ENCODE assay signal across 8 cellular contexts in genomic region chr13:48156466-48156865, GRCh38.
DNase-seq lines count a peak whose midpoint lies in the region; FAIRE-seq and TF ChIP-seq lines count a peak whose summit lies in the region.

No MANE protein-coding gene starts in this region.

- DNase-seq in MCF 10A (ENCODE audit: unreplicated experiment) (peak; percentile 69), breast epithelium (ENCODE audit: low spot score in 2 of 2) (no peak), keratinocyte (ENCODE audit: low read depth, low spot score) (no peak), nephron progenitor cell (no peak), mesenteric fat pad (ENCODE audit: low spot score) (no peak), AG08396 (ENCODE audit: low spot score) (no peak)
- DNase-seq in activated CD8-positive, alpha-beta memory T cell treated with anti-CD3 and anti-CD28 coated beads, Interleukin-2, amount 50 U/mL, for 1 hour (ENCODE audit: extremely low read depth), result peak; percentile 54
- peak; percentile 37 to 41 for DNase-seq in stimulated activated CD8-positive, alpha-beta memory T cell treated with anti-CD3 and anti-CD28 coated beads, Interleukin-7, amount 100 ng/mL, for 1 hour (ENCODE audit: low read depth in 2 of 2)

- H3K27me3 ChIP-seq in breast epithelium, result no peaks in the 10 kb centered on the region
- H3K27me3 ChIP-seq in keratinocyte (ENCODE audit: control insufficient read depth, extremely low read depth, insufficient read depth, low read length), result no peaks in the 10 kb centered on the region

- H3K4me3 ChIP-seq in breast epithelium (no peak overlapping the region), keratinocyte (ENCODE audit: control insufficient read depth in 2 of 3, extremely low read depth in 1 of 3, insufficient read depth in 2 of 3, low read depth in 1 of 3, low read length in 3 of 3) (peak overlapping the region in 1 of 3 experiments; percentile 18)

- H3K9ac ChIP-seq in keratinocyte (ENCODE audit: control insufficient read depth, extremely low read depth, insufficient read depth, low read length), result peak overlapping the region; percentile 67

- H3K4me1 Mint-ChIP-seq in MCF 10A (ENCODE audit: insufficient read depth, unreplicated experiment), result peaks cover 47% of the 10 kb centered on the region
- peaks cover 18% of the 10 kb centered on the region for H3K4me1 Mint-ChIP-seq in nephron progenitor cell

- no peaks in the 10 kb centered on the region for H3K36me3 ChIP-seq in breast epithelium
- H3K36me3 ChIP-seq in keratinocyte (ENCODE audit: control insufficient read depth in 2 of 2, extremely low read depth in 1 of 2, insufficient read depth in 2 of 2, low read length in 2 of 2), result no peaks in the 10 kb centered on the region

- H3K27ac Mint-ChIP-seq in MCF 10A (ENCODE audit: low read depth, unreplicated experiment) (peak overlapping the region; percentile 78), nephron progenitor cell (no peak overlapping the region)

- POLR2A ChIA-PET in MCF 10A (lab: Yijun Ruan, JAX), result interaction anchor here (0.6 to 5.9 kb wide), 5 partner anchors 26 to 81 kb away, joined by 3 to 54 read pairs (median 13); partner anchors contain the start of gene ITM2B

- H3K79me2 ChIP-seq in keratinocyte (ENCODE audit: control insufficient read depth, insufficient read depth, low read length), result no peaks in the 10 kb centered on the region

- H3K9me3 ChIP-seq in breast epithelium, result no peaks in the 10 kb centered on the region
- no peaks in the 10 kb centered on the region for H3K9me3 ChIP-seq in keratinocyte (ENCODE audit: control insufficient read depth, low read depth, low read length)

- H3K9me1 ChIP-seq in keratinocyte (ENCODE audit: control insufficient read depth, extremely low read depth, insufficient read depth, low read length), result no peaks in the 10 kb centered on the region

- FAIRE-seq in keratinocyte (lab: Jason Lieb, UNC), result peak; percentile 69

- no peaks in the 10 kb centered on the region for H4K20me1 ChIP-seq in keratinocyte (ENCODE audit: control insufficient read depth, extremely low read depth, insufficient read depth, low read length)

- peak overlapping the region; percentile 72 for H3K4me2 ChIP-seq in keratinocyte (ENCODE audit: control insufficient read depth, extremely low read depth, insufficient read depth, low read depth, low read length)

- H3K27me3 Mint-ChIP-seq in MCF 10A (ENCODE audit: insufficient read depth, unreplicated experiment) (no peaks in the 10 kb centered on the region), nephron progenitor cell (ENCODE audit: low read depth, poor library complexity) (no peaks in the 10 kb centered on the region)

- no peak for TF ChIP-seq POLR2A in breast epithelium (IDR thresholded peaks at IDR 0.05)

- no TSS peak for BruUV-seq in MCF 10A (replicated peaks; lab: Mats Ljungman, UMichigan)

- CTCF ChIA-PET in MCF 10A (lab: Yijun Ruan, JAX), result interaction anchor here (0.7 to 1.5 kb wide), 2 partner anchors 75 to 79 kb away, joined by 3 read pairs; no protein-coding TSS in a partner anchor

- intact Hi-C loops in MCF 10A (cut with micrococcal nuclease) (loop anchor here (5.0 kb wide), 1 partner anchor 56 kb away; no protein-coding TSS in a partner anchor), breast epithelium (cut with DNase I; ENCODE audit: low total_unique reads) (no loop called here)

- H3K4me1 ChIP-seq in breast epithelium, result no peaks in the 10 kb centered on the region
- peaks cover 66% of the 10 kb centered on the region for H3K4me1 ChIP-seq in keratinocyte (ENCODE audit: control insufficient read depth, extremely low read depth, insufficient read depth, low read length)

- no peaks in the 10 kb centered on the region for H3K9me3 Mint-ChIP-seq in MCF 10A (ENCODE audit: unreplicated experiment)
- no peaks in the 10 kb centered on the region for H3K9me3 Mint-ChIP-seq in nephron progenitor cell

- H3K27ac ChIP-seq in breast epithelium (peak overlapping the region in 1 of 2 donors; percentile 41), keratinocyte (ENCODE audit: control insufficient read depth, insufficient read depth, low read length) (peak overlapping the region; percentile 95)

- H3K4me3 Mint-ChIP-seq in MCF 10A (ENCODE audit: unreplicated experiment) (no peak overlapping the region), nephron progenitor cell (no peak overlapping the region)

- dilution Hi-C loops in keratinocyte (cut with MboI; ENCODE audit: extremely low pct_ligation_motif_present, low sequenced_read_pairs), result no loop called here

- no peak for TF ChIP-seq CTCF in MCF 10A (IDR thresholded peaks at IDR 0.05; ENCODE audit: unreplicated experiment)
- TF ChIP-seq CTCF in breast epithelium (IDR thresholded peaks at IDR 0.05), result no peak
- no peak for TF ChIP-seq CTCF in keratinocyte (optimal IDR thresholded peaks at IDR 0.05 in 1 of 3, IDR thresholded peaks at IDR 0.05 in 1 of 3, conservative IDR thresholded peaks at IDR 0.05 in 1 of 3; ENCODE audit: extremely low read depth in 1 of 3, insufficient read depth in 2 of 3, low read length in 3 of 3)
- no peak for TF ChIP-seq CTCF in nephron progenitor cell (IDR thresholded peaks at IDR 0.05)

- peaks cover 7% of the 10 kb centered on the region for H3K36me3 Mint-ChIP-seq in MCF 10A (ENCODE audit: insufficient read depth, unreplicated experiment)
- H3K36me3 Mint-ChIP-seq in nephron progenitor cell (ENCODE audit: low read depth), result no peaks in the 10 kb centered on the region

- H2AFZ ChIP-seq in keratinocyte (ENCODE audit: control insufficient read depth, low read length), result peak overlapping the region; percentile 21

Comparison
In these comparisons a context has a peak if more than half of its experiments do, and no peak if none do; other contexts are left out.
1. DNase-seq: peak in MCF 10A (single experiment), activated CD8-positive, alpha-beta memory T cell treated with anti-CD3 and anti-CD28 coated beads, Interleukin-2, amount 50 U/mL, for 1 hour (single experiment) and stimulated activated CD8-positive, alpha-beta memory T cell treated with anti-CD3 and anti-CD28 coated beads, Interleukin-7, amount 100 ng/mL, for 1 hour (2 of 2); none in breast epithelium (0 of 2), keratinocyte (single experiment), nephron progenitor cell (single experiment), mesenteric fat pad (single experiment) and AG08396 (single experiment).